Comparison of ENCODE assay signal across 2 cellular contexts in genomic region chr19:46435689-46436088, GRCh38. TPM values are rescaled to one million over a fixed set of nuclear protein-coding genes. Genes with fewer than 3 reads are reported as not detected.
"Had no signal": no experiment of that assay in that cellular context is flagged by ENCODE, and none has a peak within 500 bp of the region (broad histone marks: within the 10 kb centered on the region; RNA-seq: fewer than 3 reads in every experiment).

No MANE protein-coding gene starts in this region.

RNA-seq across cellular contexts. Expression of gene PNMA8C, which starts 7.0 kb away (rescaled TPM):
- total RNA-seq: G401, GM12878 had no signal
- polyA plus RNA-seq: GM12878 had no signal

RNA-seq across cellular contexts. Expression of gene PNMA8B, which starts 60.0 kb away (rescaled TPM):
- total RNA-seq: G401, GM12878 had no signal
